In genomic region chr6:6723316-6723715, GRCh38 we compare ENCODE assay signal across 14 cellular contexts.
DNase-seq lines count a peak whose midpoint lies in the region; ATAC-seq, FAIRE-seq and TF ChIP-seq lines count a peak whose summit lies in the region.
"Had no signal": no experiment of that assay in that cellular context is flagged by ENCODE, and none has a peak within 500 bp of the region (broad histone marks: within the 10 kb centered on the region; RNA-seq: fewer than 3 reads in every experiment).

No MANE protein-coding gene starts in this region.

- no peaks in the 10 kb centered on the region for H3K27me3 ChIP-seq in heart right ventricle
- peaks cover 0 to 11% (median 2%) of the 10 kb centered on the region in 4 experiments; a peak in 2 of 7 replicates for H3K27me3 ChIP-seq in H1 (replicated peaks in 1 of 4; ENCODE audit: control insufficient read depth in 3 of 4, extremely low read depth in 1 of 4, insufficient read depth in 3 of 4, low read length in 3 of 4)
- H3K27me3 ChIP-seq in neuronal stem cell (ENCODE audit: control insufficient read depth in 3 of 3, insufficient read depth in 3 of 3, low read depth in 1 of 3, low read length in 3 of 3): no peaks in the 10 kb centered on the region
- no peaks in the 10 kb centered on the region for H3K27me3 ChIP-seq in upper lobe of right lung

- WGBS in heart right ventricle, 2 donors: 76 to 78% methylated on average over 2 of the region's 2 CpGs
- WGBS in H1 (ENCODE audit: extremely low coverage in 1 of 2, insufficient coverage in 1 of 2, insufficient read length in 1 of 2, insufficient replicate concordance in 2 of 2, low coverage in 1 of 2, low lambda C conversion rate in 2 of 2, missing lambda C conversion rate in 1 of 2), 2 experiments: 82% methylated on average over 2 of the region's 2 CpGs; no CpG with 5 or more reads in 1 of the 2 experiments
- WGBS in neuronal stem cell (ENCODE audit: extremely low coverage in 2 of 2, insufficient read length in 2 of 2, insufficient replicate concordance in 1 of 2), 2 donors: no CpG with 5 or more reads among the region's 2 CpGs

- peaks cover 7 to 54% (median 32%) of the 10 kb centered on the region in 9 donors for H3K4me1 ChIP-seq in heart right ventricle
- peaks cover 12 to 25% (median 20%) of the 10 kb centered on the region in 4 experiments for H3K4me1 ChIP-seq in H1 (replicated peaks in 1 of 4; ENCODE audit: control insufficient read depth in 3 of 4, insufficient read depth in 4 of 4, low read length in 3 of 4)
- peaks cover 3 to 16% of the 10 kb centered on the region in 2 donors for H3K4me1 ChIP-seq in neuronal stem cell (ENCODE audit: control insufficient read depth in 2 of 2, insufficient read depth in 1 of 2, low read depth in 1 of 2, low read length in 2 of 2)
- H3K4me1 ChIP-seq in upper lobe of right lung: peaks cover 36% of the 10 kb centered on the region

- no peak overlapping the region for H2AK5ac ChIP-seq in H1 (ENCODE audit: low read depth, low read length)
- no peak overlapping the region for H2AK5ac ChIP-seq in neuronal stem cell (ENCODE audit: low read depth, low read length)

- H4K5ac ChIP-seq in H1 (ENCODE audit: insufficient read length, low read depth, low read length): no peak overlapping the region

- POLR2A ChIA-PET in H1 (lab: Charles Lee; ENCODE audit: partially characterized antibody): interaction anchor here (2.2 kb wide), 1 partner anchor 19 kb away, joined by 7 read pairs; no protein-coding TSS in a partner anchor

- DNase-seq in heart right ventricle (no peak), cardiac septum (ENCODE audit: low spot score) (no peak), H1 (ENCODE audit: low read depth in 1 of 2, low spot score in 2 of 2) (no peak), neuronal stem cell (ENCODE audit: low spot score) (no peak), upper lobe of right lung (no peak), iPS-NIHi11 (ENCODE audit: low spot score) (no peak)
- DNase-seq in stimulated activated CD4-positive, alpha-beta T cell treated with anti-CD3 and anti-CD28 coated beads, Interleukin-4, amount 100 ng/mL, for 24 hours: no peak
- DNase-seq: activated CD4-positive, alpha-beta T cell treated with anti-CD3 and anti-CD28 coated beads, Interleukin-2, amount 50 U/mL, for 1 hour; activated gamma-delta T cell; glutamatergic neuron; NCI-H1417 treated with DMSO at 0.1 percent for 48 hours had no signal

- ATAC-seq in heart right ventricle: no peak
- ATAC-seq in upper lobe of right lung: peak; percentile 5
- no peak for ATAC-seq in GM19324 (IDR thresholded peaks at IDR 0.05; ENCODE audit: low FRiP score, unreplicated experiment)

- H3K23me2 ChIP-seq in H1 (ENCODE audit: low read depth, low read length): no peaks in the 10 kb centered on the region; the same call in 1 of the 2 replicates

- TF ChIP-seq CTCF in heart right ventricle (IDR thresholded peaks at IDR 0.05) (no peak), H1 (IDR thresholded peaks at IDR 0.05; ENCODE audit: control extremely low read depth in 1 of 3, insufficient read depth in 1 of 3, low read depth in 1 of 3, low read length in 3 of 3) (no peak), upper lobe of right lung (IDR thresholded peaks at IDR 0.05) (no peak)

- no peak for FAIRE-seq in H1 (lab: Jason Lieb, UNC)
- FAIRE-seq: A204.1, GM12892 had no signal

- no peak for TF ChIP-seq EP300 in H1 (IDR thresholded peaks at IDR 0.05; ENCODE audit: borderline replicate concordance in 1 of 2, low read depth in 2 of 2, low read length in 2 of 2)

- H3K9me3 ChIP-seq in heart right ventricle (no peaks in the 10 kb centered on the region), H1 (ENCODE audit: insufficient read depth in 2 of 2, low read depth in 1 of 2, low read length in 1 of 2) (no peaks in the 10 kb centered on the region), neuronal stem cell (replicated peaks in 1 of 2; ENCODE audit: control insufficient read depth in 2 of 2, insufficient read depth in 1 of 2, low read depth in 1 of 2, low read length in 2 of 2) (no peaks in the 10 kb centered on the region), upper lobe of right lung (no peaks in the 10 kb centered on the region)

- H3K9ac ChIP-seq in H1 (replicated peaks in 1 of 4; ENCODE audit: extremely low read depth in 1 of 4, low read depth in 3 of 4, low read length in 3 of 4) (no peak overlapping the region), neuronal stem cell (ENCODE audit: low read depth, low read length, poor library complexity) (no peak overlapping the region)

- H2BK120ac ChIP-seq in H1 (replicated peaks; ENCODE audit: low read depth, low read length) (no peak overlapping the region), neuronal stem cell (ENCODE audit: low read depth, low read length) (no peak overlapping the region)

- H2BK20ac ChIP-seq in H1 (ENCODE audit: low read length): no peak overlapping the region

- intact Hi-C loops in heart right ventricle (cut with DNase I) (loop anchor here in 8 of 10 donors (5.0 to 10.0 kb wide), 7 partner anchors 36 to 521 kb away; partner anchors contain the start of gene RREB1 (in 1 of the 8)), cardiac septum (cut with DNase I) (loop anchor here (1.0 to 10.0 kb wide), 2 partner anchors 391 to 520 kb away; no protein-coding TSS in a partner anchor), upper lobe of right lung (cut with DNase I) (loop anchor here (10.0 kb wide), 1 partner anchor 521 kb away; no protein-coding TSS in a partner anchor)

- no peak for TF ChIP-seq POLR2A in H1 (IDR thresholded peaks at IDR 0.05; ENCODE audit: control extremely low read depth in 1 of 2, low read depth in 2 of 2, low read length in 2 of 2)

- H2BK12ac ChIP-seq in H1 (ENCODE audit: low read depth, low read length) (0 out of 2 replicates have a peak overlapping the region, but pooled peaks have one; percentile 7), neuronal stem cell (ENCODE audit: low read length) (no peak overlapping the region)

- no peak overlapping the region for H3K4me3 ChIP-seq in heart right ventricle
- no peak overlapping the region for H3K4me3 ChIP-seq in H1 (ENCODE audit: extremely low read depth in 1 of 4, insufficient read depth in 2 of 4, low read depth in 3 of 4, low read length in 4 of 4)
- no peak overlapping the region for H3K4me3 ChIP-seq in neuronal stem cell (ENCODE audit: low read length in 2 of 2)
- no peak overlapping the region for H3K4me3 ChIP-seq in upper lobe of right lung

- H3K36me3 ChIP-seq in heart right ventricle (no peaks in the 10 kb centered on the region), H1 (ENCODE audit: control insufficient read depth in 2 of 4, insufficient read depth in 4 of 4, low read length in 3 of 4) (no peaks in the 10 kb centered on the region), neuronal stem cell (replicated peaks in 1 of 2; ENCODE audit: control insufficient read depth in 2 of 2, insufficient read depth in 2 of 2, low read length in 2 of 2) (no peaks in the 10 kb centered on the region), upper lobe of right lung (no peaks in the 10 kb centered on the region)

- H3K27ac ChIP-seq in heart right ventricle (peak overlapping the region; percentile 79 to 98 (median 90)), H1 (ENCODE audit: low read depth, low read length) (no peak overlapping the region), neuronal stem cell (replicated peaks; ENCODE audit: low read length) (no peak overlapping the region), upper lobe of right lung (peak overlapping the region; percentile 93)

- H4K20me1 ChIP-seq in H1 (replicated peaks in 1 of 2; ENCODE audit: control insufficient read depth in 1 of 2, insufficient read depth in 2 of 2, low read length in 2 of 2): no peaks in the 10 kb centered on the region

- H3K14ac ChIP-seq in H1 (ENCODE audit: insufficient read length): no peak overlapping the region
- no peak overlapping the region for H3K14ac ChIP-seq in neuronal stem cell (ENCODE audit: low read length)

- H3K79me1 ChIP-seq in H1 (ENCODE audit: low read depth, low read length): no peaks in the 10 kb centered on the region
- H3K79me1 ChIP-seq in neuronal stem cell (ENCODE audit: low read depth, low read length): no peaks in the 10 kb centered on the region

- H2AFZ ChIP-seq in H1 (ENCODE audit: low read length) (no peak overlapping the region), neuronal stem cell (ENCODE audit: low read length) (peak overlapping the region; percentile 87)

- H3K4ac ChIP-seq in H1 (replicated peaks; ENCODE audit: insufficient read length, low read depth, low read length) (no peak overlapping the region), neuronal stem cell (ENCODE audit: low read length) (no peak overlapping the region)

- H3K18ac ChIP-seq in H1 (ENCODE audit: extremely low read depth, low read length) (no peak overlapping the region), neuronal stem cell (ENCODE audit: low read length) (no peak overlapping the region)

- H3K4me2 ChIP-seq in H1 (ENCODE audit: insufficient read depth in 1 of 2, low read depth in 2 of 2, low read length in 2 of 2) (no peak overlapping the region), neuronal stem cell (ENCODE audit: insufficient read depth, low read length, poor library complexity, severe bottlenecking) (no peak overlapping the region)

- no peak overlapping the region for H2BK5ac ChIP-seq in H1 (ENCODE audit: low read depth, low read length)
- H2BK5ac ChIP-seq in neuronal stem cell (ENCODE audit: low read length): no peak overlapping the region

- no peak for TF ChIP-seq RAD21 in H1 (IDR thresholded peaks at IDR 0.05 in 1 of 2, conservative IDR thresholded peaks at IDR 0.05 in 1 of 2; ENCODE audit: low read depth in 2 of 2, low read length in 2 of 2)

- H2BK15ac ChIP-seq in H1 (ENCODE audit: low read length): no peak overlapping the region
- no peak overlapping the region for H2BK15ac ChIP-seq in neuronal stem cell (ENCODE audit: low read length)

- H4K91ac ChIP-seq in H1 (replicated peaks; ENCODE audit: insufficient read length, low read length) (no peak overlapping the region), neuronal stem cell (ENCODE audit: low read depth, low read length, poor library complexity) (no peak overlapping the region)

- H4K8ac ChIP-seq in H1 (ENCODE audit: extremely low read depth, insufficient read depth, low read length): no peak overlapping the region
- H4K8ac ChIP-seq in neuronal stem cell (ENCODE audit: low read depth, low read length): no peak overlapping the region

- H3K56ac ChIP-seq in H1 (replicated peaks; ENCODE audit: insufficient read length, low read depth, low read length): no peak overlapping the region

- H3K23ac ChIP-seq in H1 (ENCODE audit: insufficient read length) (no peak overlapping the region), neuronal stem cell (ENCODE audit: low read depth, low read length, poor library complexity) (no peak overlapping the region)

- CTCF ChIA-PET in H1 (lab: Charles Lee; ENCODE audit: partially characterized antibody): interaction anchor here (1.0 to 5.2 kb wide), 19 partner anchors 8 to 515 kb away, joined by 3 to 38 read pairs (median 6); no protein-coding TSS in a partner anchor

- H3K79me2 ChIP-seq in H1 (ENCODE audit: control insufficient read depth in 1 of 2, insufficient read depth in 2 of 2, low read length in 2 of 2): no peaks in the 10 kb centered on the region

TF ChIP-seq in H1, 55 proteins besides CTCF, POLR2A, EP300 and RAD21:
- no peak for TF ChIP-seq TBP (IDR thresholded peaks at IDR 0.05; ENCODE audit: low read depth, low read length)
- no peak for TF ChIP-seq PHF8 (conservative IDR thresholded peaks at IDR 0.05; ENCODE audit: low read depth, low read length)

Comparison
In these comparisons a context has a peak if more than half of its experiments do, and no peak if none do; other contexts are left out.
1. H3K27ac ChIP-seq: peak in heart right ventricle (10 of 10) and upper lobe of right lung (single experiment); none in H1 (single experiment) and neuronal stem cell (single experiment).